Comparison of ENCODE assay signal across 19 cellular contexts in genomic region chr7:68107256-68107655, GRCh38.
DNase-seq lines count a peak whose midpoint lies in the region; ATAC-seq, FAIRE-seq and TF ChIP-seq lines count a peak whose summit lies in the region.
"Had no signal": no experiment of that assay in that cellular context is flagged by ENCODE, and none has a peak within 500 bp of the region (broad histone marks: within the 10 kb centered on the region; RNA-seq: fewer than 3 reads in every experiment).

No MANE protein-coding gene starts in this region.

- no peak overlapping the region for H3K4me3 ChIP-seq in kidney (ENCODE audit: low read length in 2 of 2)
- H3K4me3 ChIP-seq: sigmoid colon, upper lobe of left lung had no signal

- intact Hi-C loops in left ventricle myocardium superior (cut with micrococcal nuclease): no loop called here
- intact Hi-C loops in kidney (cut with DNase I): no loop called here

- no peak for FAIRE-seq in kidney (lab: Jason Lieb, UNC)
- FAIRE-seq: H54 had no signal

- ATAC-seq in left ventricle myocardium superior: peak; percentile 87
- ATAC-seq: activated CD8-positive, alpha-beta T cell treated with anti-CD3 and anti-CD28 coated beads, Interleukin-2, amount 10 ng/mL, durations not matched to agents 7 days and 5 days; CD8-positive, alpha-beta T cell; left colon had no signal

- H3K9me3 ChIP-seq in kidney (ENCODE audit: control insufficient read depth in 1 of 2, low read length in 2 of 2): no peaks in the 10 kb centered on the region
- H3K9me3 ChIP-seq: sigmoid colon, upper lobe of left lung had no signal

- no peaks in the 10 kb centered on the region for H3K4me1 ChIP-seq in kidney (ENCODE audit: control insufficient read depth in 1 of 2, insufficient read depth in 1 of 2, low read depth in 1 of 2, low read length in 2 of 2)
- H3K4me1 ChIP-seq: sigmoid colon, upper lobe of left lung had no signal

- POLR2A ChIA-PET in RWPE1 (lab: Yijun Ruan, JAX; ENCODE audit: low non-redundant PET): no interaction called here

- no peak for TF ChIP-seq CTCF in RWPE1 (conservative IDR thresholded peaks at IDR 0.05; ENCODE audit: low read depth)
- no peak for TF ChIP-seq CTCF in kidney (IDR thresholded peaks at IDR 0.05; ENCODE audit: borderline replicate concordance, extremely low read depth, insufficient read depth)

- DNase-seq in COR-L47 (lab: John Stamatoyannopoulos, UW): peak; percentile 59
- peak; percentile 98 for DNase-seq in NCI-H1694 treated with DMSO at 0.1 percent for 48 hours (lab: John Stamatoyannopoulos, UW)
- peak; percentile 84 for DNase-seq in NCI-H748 (lab: John Stamatoyannopoulos, UW; ENCODE audit: unreplicated experiment)
- DNase-seq in left ventricle myocardium superior: no peak
- no peak for DNase-seq in RWPE1 (ENCODE audit: low spot score)
- no peak for DNase-seq in hippocampal formation (lab: John Stamatoyannopoulos, UW)
- no peak for DNase-seq in kidney
- DNase-seq in activated CD8-positive, alpha-beta memory T cell treated with anti-CD3 and anti-CD28 coated beads, Interleukin-2, amount 50 U/mL, for 4 hours: no peak
- DNase-seq: activated B cell treated with CpG ODN at 0.5 μM for 24 hours; activated CD8-positive, alpha-beta T cell treated with anti-CD3 and anti-CD28 coated beads, Interleukin-2, amount 10 ng/mL, durations not matched to agents 7 days and 5 days; CD8-positive, alpha-beta T cell; EL; left colon; NCI-H2227 treated with DMSO at 0.1 percent for 48 hours; occipital lobe; SHP77 treated with DMSO at 0.1 percent for 48 hours; sigmoid colon; upper lobe of left lung had no signal

- CTCF ChIA-PET in RWPE1 (lab: Yijun Ruan, JAX): interaction anchor here (0.6 to 0.7 kb wide), 2 partner anchors 10 to 21 kb away, joined by 3 read pairs; no protein-coding TSS in a partner anchor

- H3K27ac ChIP-seq in RWPE1: no peak overlapping the region
- no peak overlapping the region for H3K27ac ChIP-seq in kidney (ENCODE audit: low read depth in 2 of 2, low read length in 2 of 2)
- H3K27ac ChIP-seq: sigmoid colon, upper lobe of left lung had no signal

- H3K9ac ChIP-seq in kidney (ENCODE audit: low read length in 2 of 2): no peak overlapping the region

- H3K36me3 ChIP-seq in kidney (ENCODE audit: control insufficient read depth in 1 of 2, insufficient read depth in 2 of 2, low read length in 2 of 2): no peaks in the 10 kb centered on the region
- H3K36me3 ChIP-seq: sigmoid colon, upper lobe of left lung had no signal

Comparison
In these comparisons a context has a peak if more than half of its experiments do, and no peak if none do; other contexts are left out.
1. DNase-seq: peak in COR-L47 (single experiment), NCI-H1694 treated with DMSO at 0.1 percent for 48 hours (single experiment) and NCI-H748 (single experiment); none in left ventricle myocardium superior (single experiment), RWPE1 (single experiment), hippocampal formation (0 of 2), kidney (single experiment) and activated CD8-positive, alpha-beta memory T cell treated with anti-CD3 and anti-CD28 coated beads, Interleukin-2, amount 50 U/mL, for 4 hours (single experiment).